ENCODE assay signal across 1 cellular context in genomic region chr11:65890324-65891179, GRCh38.
TF ChIP-seq lines count a peak whose summit lies in the region.

CCDC85B (plus strand) TSS chr11:65890673; CDS start chr11:65890784, 111 bp downstream.

TF ChIP-seq in HepG2, 621 proteins besides CTCF, POLR2A, EP300 and RAD21 (continued from another document and continues in another):
- TF ChIP-seq THRA (CRISPR knock-in tag; IDR thresholded peaks at IDR 0.05; ENCODE audit: borderline replicate concordance) (no peak), ZMYM2 (CRISPR knock-in tag; IDR thresholded peaks at IDR 0.05) (no peak), USF2 (IDR thresholded peaks at IDR 0.05; ENCODE audit: low read depth, low read length) (no peak), USF2 (CRISPR knock-in tag; IDR thresholded peaks at IDR 0.05; ENCODE audit: borderline replicate concordance) (no peak), ELF1 (CRISPR knock-in tag; IDR thresholded peaks at IDR 0.05) (no peak), KAT7 (CRISPR knock-in tag; IDR thresholded peaks at IDR 0.05; ENCODE audit: borderline replicate concordance) (peak; percentile 64; the same call in 1 of the 2 replicates), ZNF83 (CRISPR knock-in tag; IDR thresholded peaks at IDR 0.05; ENCODE audit: borderline replicate concordance) (peak; percentile 54; the same call in 1 of the 2 replicates), CCDC6 (CRISPR knock-in tag; IDR thresholded peaks at IDR 0.05) (peak; percentile 94; the same call in 1 of the 2 replicates), MZF1 (CRISPR knock-in tag; IDR thresholded peaks at IDR 0.05; ENCODE audit: borderline replicate concordance) (no peak), ZNF614 (CRISPR knock-in tag; IDR thresholded peaks at IDR 0.05; ENCODE audit: borderline replicate concordance) (no peak), ZNF18 (CRISPR knock-in tag; IDR thresholded peaks at IDR 0.05; ENCODE audit: insufficient replicate concordance) (no peak), PITX1 (CRISPR knock-in tag; IDR thresholded peaks at IDR 0.05) (no peak), ZNF616 (CRISPR knock-in tag; IDR thresholded peaks at IDR 0.05; ENCODE audit: low read depth) (0 out of 2 replicates have a peak, but pooled peaks have one; percentile 49), ZNF234 (CRISPR knock-in tag; conservative IDR thresholded peaks at IDR 0.05) (no peak), ZNF543 (CRISPR knock-in tag; IDR thresholded peaks at IDR 0.05) (no peak), KLF15 (CRISPR knock-in tag; IDR thresholded peaks at IDR 0.05; ENCODE audit: borderline replicate concordance) (no peak), ZNF292 (CRISPR knock-in tag; IDR thresholded peaks at IDR 0.05; ENCODE audit: borderline replicate concordance, low read depth) (no peak), ZNF34 (CRISPR knock-in tag; IDR thresholded peaks at IDR 0.05; ENCODE audit: borderline replicate concordance) (no peak; the same call in 1 of the 2 replicates), ZNF3 (CRISPR knock-in tag; IDR thresholded peaks at IDR 0.05) (no peak), SPEN (CRISPR knock-in tag; IDR thresholded peaks at IDR 0.05; ENCODE audit: low read depth) (peak; percentile 69), ZBTB21 (CRISPR knock-in tag; IDR thresholded peaks at IDR 0.05) (no peak), RFXANK (CRISPR knock-in tag; IDR thresholded peaks at IDR 0.05) (no peak), TFAP4 (IDR thresholded peaks at IDR 0.05; ENCODE audit: borderline replicate concordance, low read depth) (no peak), HNRNPLL (IDR thresholded peaks at IDR 0.05; ENCODE audit: low read depth, low read length, poor library complexity, severe bottlenecking) (peak; percentile 63), ATF3 (CRISPR knock-in tag; IDR thresholded peaks at IDR 0.05) (no peak), ATF1 (CRISPR knock-in tag; IDR thresholded peaks at IDR 0.05) (no peak), RARA (CRISPR knock-in tag; IDR thresholded peaks at IDR 0.05) (0 out of 2 replicates have a peak, but pooled peaks have one; percentile 22), TFDP1 (CRISPR knock-in tag; IDR thresholded peaks at IDR 0.05; ENCODE audit: borderline replicate concordance) (peak; percentile 90; the same call in 1 of the 2 replicates), U2AF1 (optimal IDR thresholded peaks at IDR 0.05; ENCODE audit: low read depth, low read length) (no peak), KMT2B (CRISPR knock-in tag; IDR thresholded peaks at IDR 0.05) (no peak)
- TF ChIP-seq, protein P1, sequence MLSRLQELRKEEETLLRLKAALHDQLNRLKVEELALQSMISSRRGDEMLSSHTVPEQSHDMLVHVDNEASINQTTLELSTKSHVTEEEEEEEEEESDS (CRISPR knock-in tag; IDR thresholded peaks at IDR 0.05; ENCODE audit: borderline replicate concordance): no peak
- TF ChIP-seq, protein P2, sequence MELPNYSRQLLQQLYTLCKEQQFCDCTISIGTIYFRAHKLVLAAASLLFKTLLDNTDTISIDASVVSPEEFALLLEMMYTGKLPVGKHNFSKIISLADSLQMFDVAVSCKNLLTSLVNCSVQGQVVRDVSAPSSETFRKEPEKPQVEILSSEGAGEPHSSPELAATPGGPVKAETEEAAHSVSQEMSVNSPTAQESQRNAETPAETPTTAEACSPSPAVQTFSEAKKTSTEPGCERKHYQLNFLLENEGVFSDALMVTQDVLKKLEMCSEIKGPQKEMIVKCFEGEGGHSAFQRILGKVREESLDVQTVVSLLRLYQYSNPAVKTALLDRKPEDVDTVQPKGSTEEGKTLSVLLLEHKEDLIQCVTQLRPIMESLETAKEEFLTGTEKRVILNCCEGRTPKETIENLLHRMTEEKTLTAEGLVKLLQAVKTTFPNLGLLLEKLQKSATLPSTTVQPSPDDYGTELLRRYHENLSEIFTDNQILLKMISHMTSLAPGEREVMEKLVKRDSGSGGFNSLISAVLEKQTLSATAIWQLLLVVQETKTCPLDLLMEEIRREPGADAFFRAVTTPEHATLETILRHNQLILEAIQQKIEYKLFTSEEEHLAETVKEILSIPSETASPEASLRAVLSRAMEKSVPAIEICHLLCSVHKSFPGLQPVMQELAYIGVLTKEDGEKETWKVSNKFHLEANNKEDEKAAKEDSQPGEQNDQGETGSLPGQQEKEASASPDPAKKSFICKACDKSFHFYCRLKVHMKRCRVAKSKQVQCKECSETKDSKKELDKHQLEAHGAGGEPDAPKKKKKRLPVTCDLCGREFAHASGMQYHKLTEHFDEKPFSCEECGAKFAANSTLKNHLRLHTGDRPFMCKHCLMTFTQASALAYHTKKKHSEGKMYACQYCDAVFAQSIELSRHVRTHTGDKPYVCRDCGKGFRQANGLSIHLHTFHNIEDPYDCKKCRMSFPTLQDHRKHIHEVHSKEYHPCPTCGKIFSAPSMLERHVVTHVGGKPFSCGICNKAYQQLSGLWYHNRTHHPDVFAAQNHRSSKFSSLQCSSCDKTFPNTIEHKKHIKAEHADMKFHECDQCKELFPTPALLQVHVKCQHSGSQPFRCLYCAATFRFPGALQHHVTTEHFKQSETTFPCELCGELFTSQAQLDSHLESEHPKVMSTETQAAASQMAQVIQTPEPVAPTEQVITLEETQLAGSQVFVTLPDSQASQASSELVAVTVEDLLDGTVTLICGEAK (IDR thresholded peaks at IDR 0.05): no peak
- TF ChIP-seq, protein P2 (CRISPR knock-in tag; IDR thresholded peaks at IDR 0.05): no peak
- TF ChIP-seq, protein P3, sequence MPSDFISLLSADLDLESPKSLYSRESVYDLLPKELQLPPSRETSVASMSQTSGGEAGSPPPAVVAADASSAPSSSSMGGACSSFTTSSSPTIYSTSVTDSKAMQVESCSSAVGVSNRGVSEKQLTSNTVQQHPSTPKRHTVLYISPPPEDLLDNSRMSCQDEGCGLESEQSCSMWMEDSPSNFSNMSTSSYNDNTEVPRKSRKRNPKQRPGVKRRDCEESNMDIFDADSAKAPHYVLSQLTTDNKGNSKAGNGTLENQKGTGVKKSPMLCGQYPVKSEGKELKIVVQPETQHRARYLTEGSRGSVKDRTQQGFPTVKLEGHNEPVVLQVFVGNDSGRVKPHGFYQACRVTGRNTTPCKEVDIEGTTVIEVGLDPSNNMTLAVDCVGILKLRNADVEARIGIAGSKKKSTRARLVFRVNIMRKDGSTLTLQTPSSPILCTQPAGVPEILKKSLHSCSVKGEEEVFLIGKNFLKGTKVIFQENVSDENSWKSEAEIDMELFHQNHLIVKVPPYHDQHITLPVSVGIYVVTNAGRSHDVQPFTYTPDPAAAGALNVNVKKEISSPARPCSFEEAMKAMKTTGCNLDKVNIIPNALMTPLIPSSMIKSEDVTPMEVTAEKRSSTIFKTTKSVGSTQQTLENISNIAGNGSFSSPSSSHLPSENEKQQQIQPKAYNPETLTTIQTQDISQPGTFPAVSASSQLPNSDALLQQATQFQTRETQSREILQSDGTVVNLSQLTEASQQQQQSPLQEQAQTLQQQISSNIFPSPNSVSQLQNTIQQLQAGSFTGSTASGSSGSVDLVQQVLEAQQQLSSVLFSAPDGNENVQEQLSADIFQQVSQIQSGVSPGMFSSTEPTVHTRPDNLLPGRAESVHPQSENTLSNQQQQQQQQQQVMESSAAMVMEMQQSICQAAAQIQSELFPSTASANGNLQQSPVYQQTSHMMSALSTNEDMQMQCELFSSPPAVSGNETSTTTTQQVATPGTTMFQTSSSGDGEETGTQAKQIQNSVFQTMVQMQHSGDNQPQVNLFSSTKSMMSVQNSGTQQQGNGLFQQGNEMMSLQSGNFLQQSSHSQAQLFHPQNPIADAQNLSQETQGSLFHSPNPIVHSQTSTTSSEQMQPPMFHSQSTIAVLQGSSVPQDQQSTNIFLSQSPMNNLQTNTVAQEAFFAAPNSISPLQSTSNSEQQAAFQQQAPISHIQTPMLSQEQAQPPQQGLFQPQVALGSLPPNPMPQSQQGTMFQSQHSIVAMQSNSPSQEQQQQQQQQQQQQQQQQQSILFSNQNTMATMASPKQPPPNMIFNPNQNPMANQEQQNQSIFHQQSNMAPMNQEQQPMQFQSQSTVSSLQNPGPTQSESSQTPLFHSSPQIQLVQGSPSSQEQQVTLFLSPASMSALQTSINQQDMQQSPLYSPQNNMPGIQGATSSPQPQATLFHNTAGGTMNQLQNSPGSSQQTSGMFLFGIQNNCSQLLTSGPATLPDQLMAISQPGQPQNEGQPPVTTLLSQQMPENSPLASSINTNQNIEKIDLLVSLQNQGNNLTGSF (CRISPR knock-in tag; IDR thresholded peaks at IDR 0.05): peak; percentile 93
